Comparison of ENCODE assay signal across 23 cellular contexts in the genomic region with DNA sequence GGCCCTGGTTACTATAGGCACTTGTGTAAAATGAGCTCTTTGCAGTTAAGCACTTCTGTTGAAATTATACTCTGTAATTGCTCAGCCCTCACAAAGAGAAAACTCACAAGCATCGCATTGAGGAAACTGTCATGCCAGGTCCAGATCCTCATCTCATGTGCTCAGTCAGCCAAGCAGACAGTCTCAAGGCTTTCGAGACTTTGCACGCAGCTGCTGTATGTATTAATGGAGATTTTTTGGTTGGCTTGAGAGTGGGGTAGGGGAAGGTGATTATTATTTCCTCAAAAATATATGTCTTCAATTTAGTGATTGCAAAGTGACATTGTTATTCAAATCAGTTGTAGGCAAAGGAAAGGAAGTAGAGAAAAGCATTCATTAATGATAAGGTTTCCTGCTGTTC. TPM values are rescaled to one million over a fixed set of nuclear protein-coding genes. Genes with fewer than 3 reads are reported as not detected.
DNase-seq lines count a peak whose midpoint lies in the region; ATAC-seq and TF ChIP-seq lines count a peak whose summit lies in the region.
"Had no signal": no experiment of that assay in that cellular context is flagged by ENCODE, and none has a peak within 500 bp of the region (broad histone marks: within the 10 kb centered on the region; RNA-seq: fewer than 3 reads in every experiment).

No MANE protein-coding gene starts in this region.

- WGBS in thyroid gland, 2 donors, result 29 to 33% methylated on average over 3 of the region's 3 CpGs

- H3K4me1 Mint-ChIP-seq in T-helper 17 cell, result no peaks in the 10 kb centered on the region
- H3K4me1 Mint-ChIP-seq: naive B cell; stimulated activated memory B cell treated with anti-CD40 and anti-IgM and Interleukin-4, amounts not matched to agents 10 μg/mL and 1 μg/mL and 100 μg/mL, for 72 hours had no signal

- no peak overlapping the region for H3K4me3 Mint-ChIP-seq in T-helper 17 cell
- H3K4me3 Mint-ChIP-seq: naive B cell; stimulated activated memory B cell treated with anti-CD40 and anti-IgM and Interleukin-4, amounts not matched to agents 10 μg/mL and 1 μg/mL and 100 μg/mL, for 72 hours had no signal

- no peaks in the 10 kb centered on the region for H3K4me1 ChIP-seq in thyroid gland
- H3K4me1 ChIP-seq: foreskin keratinocyte, pancreas, tibial artery had no signal

- H3K9ac ChIP-seq in SK-N-MC (ENCODE audit: insufficient read length), result no peak overlapping the region
- H3K9ac ChIP-seq: GM23248 had no signal

- H3K27ac Mint-ChIP-seq in T-helper 17 cell, result no peak overlapping the region
- H3K27ac Mint-ChIP-seq: stimulated activated memory B cell treated with anti-CD40 and anti-IgM and Interleukin-4, amounts not matched to agents 10 μg/mL and 1 μg/mL and 100 μg/mL, for 72 hours had no signal

- H3K27ac ChIP-seq in SK-N-MC (no peak overlapping the region), thyroid gland (no peak overlapping the region)
- H3K27ac ChIP-seq: foreskin keratinocyte, GM23248, pancreas, tibial artery had no signal

- no peak for TF ChIP-seq POLR2A in thyroid gland (IDR thresholded peaks at IDR 0.05)

- no peak for TF ChIP-seq CTCF in thyroid gland (IDR thresholded peaks at IDR 0.05)

- ATAC-seq in HG03342 (IDR thresholded peaks at IDR 0.05; ENCODE audit: unreplicated experiment), result no peak
- ATAC-seq in T-helper 17 cell, result no peak
- no peak for ATAC-seq in HG03025 (IDR thresholded peaks at IDR 0.05; ENCODE audit: low FRiP score, unreplicated experiment)
- ATAC-seq: foreskin keratinocyte; pancreas; stimulated activated memory B cell treated with anti-CD40 and anti-IgM and Interleukin-4, amounts not matched to agents 10 μg/mL and 1 μg/mL and 100 μg/mL, for 72 hours had no signal

- H3K36me3 ChIP-seq in SK-N-MC (ENCODE audit: insufficient read depth, low read length) (no peaks in the 10 kb centered on the region), thyroid gland (no peaks in the 10 kb centered on the region)
- H3K36me3 ChIP-seq: pancreas, tibial artery had no signal

- intact Hi-C loops in thyroid gland (cut with DNase I), result no loop called here

- H3K9me3 ChIP-seq in SK-N-MC (ENCODE audit: low read depth, low read length), result no peaks in the 10 kb centered on the region
- no peaks in the 10 kb centered on the region for H3K9me3 ChIP-seq in thyroid gland
- no peaks in the 10 kb centered on the region for H3K9me3 ChIP-seq in T-helper 17 cell (ENCODE audit: control insufficient read depth, low read length, poor library complexity, severe bottlenecking)
- H3K9me3 ChIP-seq: pancreas had no signal

- no peaks in the 10 kb centered on the region for H3K27me3 ChIP-seq in thyroid gland
- H3K27me3 ChIP-seq: foreskin keratinocyte, pancreas, tibial artery had no signal

- peak; percentile 76 for DNase-seq in NCI-H1092 (lab: John Stamatoyannopoulos, UW)
- DNase-seq in NCI-H2107 treated with DMSO at 0.1 percent for 48 hours (lab: John Stamatoyannopoulos, UW; ENCODE audit: unreplicated experiment), result peak; percentile 95
- peak; percentile 18 for DNase-seq in SK-N-MC (ENCODE audit: low read depth, low spot score)
- DNase-seq in thyroid gland, result peak; percentile 9 to 12
- no peak for DNase-seq in T-helper 17 cell
- DNase-seq: activated CD4-positive, alpha-beta T cell treated with anti-CD3 and anti-CD28 coated beads, Interleukin-2, amount 50 U/mL, for 48 hours; AML-193; amniotic stem cell; foreskin keratinocyte; GM23248; hippocampal formation; IMR-90; islet precursor cell; mammary epithelial cell; naive B cell; OCI-M1; pancreas; SHP77; T-helper 1 cell; tibial artery had no signal

- no peaks in the 10 kb centered on the region for H3K36me3 Mint-ChIP-seq in T-helper 17 cell (ENCODE audit: low read depth)
- H3K36me3 Mint-ChIP-seq: stimulated activated memory B cell treated with anti-CD40 and anti-IgM and Interleukin-4, amounts not matched to agents 10 μg/mL and 1 μg/mL and 100 μg/mL, for 72 hours had no signal

- H3K27me3 Mint-ChIP-seq in T-helper 17 cell, result peaks cover 6% of the 10 kb centered on the region
- H3K27me3 Mint-ChIP-seq: naive B cell; stimulated activated memory B cell treated with anti-CD40 and anti-IgM and Interleukin-4, amounts not matched to agents 10 μg/mL and 1 μg/mL and 100 μg/mL, for 72 hours had no signal

- 0 out of 2 replicates have a peak overlapping the region, but pooled peaks have one; percentile 20 for H3K4me3 ChIP-seq in SK-N-MC
- H3K4me3 ChIP-seq in thyroid gland (replicated peaks in 1 of 3), result no peak overlapping the region
- H3K4me3 ChIP-seq: GM23248, pancreas, tibial artery had no signal

RNA-seq across cellular contexts. Expression of a gene that starts 32.9 kb away (rescaled TPM):
- total RNA-seq in thyroid gland (10 to 100 TPM; 14.6 to 22.7 (median 20.4) TPM), T-helper 17 cell (10 to 100 TPM in 1 of 2 donors, 1 to 10 TPM in 1; 9.0 to 10.8 TPM)

Comparison
In these comparisons a context has a peak if more than half of its experiments do, and no peak if none do; other contexts are left out.
1. DNase-seq: peak in NCI-H1092 (single experiment), NCI-H2107 treated with DMSO at 0.1 percent for 48 hours (single experiment), SK-N-MC (single experiment) and thyroid gland (2 of 2); none in T-helper 17 cell (0 of 3).